In the genomic region with DNA sequence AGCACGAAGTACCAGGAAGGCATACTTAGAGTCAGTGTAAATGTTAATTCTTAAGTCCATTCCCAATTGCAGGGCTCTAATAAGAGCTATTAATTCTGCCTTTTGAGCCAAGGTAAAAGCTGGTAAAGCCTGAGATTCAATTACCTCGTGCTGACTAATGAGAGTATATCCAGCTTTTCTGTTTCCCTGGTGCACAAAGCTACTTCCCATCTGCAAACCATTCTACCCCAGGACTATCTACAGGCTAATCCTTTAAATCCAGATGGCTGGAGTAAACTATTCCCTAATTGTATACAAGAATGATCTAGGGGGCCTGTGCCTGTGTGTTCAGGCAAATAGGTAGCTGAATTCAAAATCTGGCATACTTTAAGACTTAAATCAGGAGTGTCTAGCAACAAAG, we compare ENCODE assay signal across 21 cellular contexts.
DNase-seq lines count a peak whose midpoint lies in the region; ATAC-seq lines count a peak whose summit lies in the region.
"Had no signal": no experiment of that assay in that cellular context is flagged by ENCODE, and none has a peak within 500 bp of the region (broad histone marks: within the 10 kb centered on the region; RNA-seq: fewer than 3 reads in every experiment).

No MANE protein-coding gene starts in this region.

- H2BK12ac ChIP-seq in neuronal stem cell (ENCODE audit: low read length) = no peak overlapping the region

- no peaks in the 10 kb centered on the region for H3K36me3 ChIP-seq in neuronal stem cell (replicated peaks in 1 of 2; ENCODE audit: control insufficient read depth in 2 of 2, insufficient read depth in 2 of 2, low read length in 2 of 2)
- H3K36me3 ChIP-seq: BE2C; BLaER1 treated with 17β-estradiol and CSF1 and Interleukin-3, amounts not matched to agents 10 nM and 100 nM; HAP-1 had no signal

- ATAC-seq in HG03460 (IDR thresholded peaks at IDR 0.05; ENCODE audit: unreplicated experiment) = no peak
- ATAC-seq: A549 had no signal

- H3K4me1 ChIP-seq in neuronal stem cell (ENCODE audit: control insufficient read depth in 2 of 2, insufficient read depth in 1 of 2, low read depth in 1 of 2, low read length in 2 of 2) = no peaks in the 10 kb centered on the region
- H3K4me1 ChIP-seq: A549; BE2C; BLaER1 treated with 17β-estradiol and CSF1 and Interleukin-3, amounts not matched to agents 10 nM and 100 nM; HAP-1 had no signal

- no peak overlapping the region for H4K8ac ChIP-seq in neuronal stem cell (ENCODE audit: low read depth, low read length)

- no peak overlapping the region for H2AK5ac ChIP-seq in neuronal stem cell (ENCODE audit: low read depth, low read length)

- H3K14ac ChIP-seq in neuronal stem cell (ENCODE audit: low read length) = no peak overlapping the region

- no peaks in the 10 kb centered on the region for H3K9me3 ChIP-seq in neuronal stem cell (replicated peaks in 1 of 2; ENCODE audit: control insufficient read depth in 2 of 2, insufficient read depth in 1 of 2, low read depth in 1 of 2, low read length in 2 of 2)
- H3K9me3 ChIP-seq: A549, BE2C, HAP-1 had no signal

- H2AFZ ChIP-seq in neuronal stem cell (ENCODE audit: low read length) = no peak overlapping the region

- no peak overlapping the region for H3K27ac ChIP-seq in neuronal stem cell (replicated peaks; ENCODE audit: low read length)
- H3K27ac ChIP-seq: A549; BLaER1 treated with 17β-estradiol and CSF1 and Interleukin-3, amounts not matched to agents 10 nM and 100 nM had no signal

- H2BK15ac ChIP-seq in neuronal stem cell (ENCODE audit: low read length) = no peak overlapping the region

- no peak overlapping the region for H3K23ac ChIP-seq in neuronal stem cell (ENCODE audit: low read depth, low read length, poor library complexity)

- no peak overlapping the region for H3K4ac ChIP-seq in neuronal stem cell (ENCODE audit: low read length)

- no peaks in the 10 kb centered on the region for H3K27me3 ChIP-seq in neuronal stem cell (ENCODE audit: control insufficient read depth in 3 of 3, insufficient read depth in 3 of 3, low read depth in 1 of 3, low read length in 3 of 3)
- H3K27me3 ChIP-seq: BE2C; BLaER1 treated with 17β-estradiol and CSF1 and Interleukin-3, amounts not matched to agents 10 nM and 100 nM had no signal

- intact Hi-C loops in head of caudate nucleus (cut with DNase I) = no loop called here

- no peak overlapping the region for H4K91ac ChIP-seq in neuronal stem cell (ENCODE audit: low read depth, low read length, poor library complexity)

- no peaks in the 10 kb centered on the region for H3K79me1 ChIP-seq in neuronal stem cell (ENCODE audit: low read depth, low read length)

- H3K4me2 ChIP-seq in neuronal stem cell (ENCODE audit: insufficient read depth, low read length, poor library complexity, severe bottlenecking) = no peak overlapping the region
- H3K4me2 ChIP-seq: A549; BLaER1 treated with 17β-estradiol and CSF1 and Interleukin-3, amounts not matched to agents 10 nM and 100 nM had no signal

- no CpG with 5 or more reads among the region's 2 CpGs for WGBS in neuronal stem cell (ENCODE audit: extremely low coverage in 2 of 2, insufficient read length in 2 of 2, insufficient replicate concordance in 1 of 2), 2 donors

- no peak overlapping the region for H3K4me3 ChIP-seq in neuronal stem cell (ENCODE audit: low read length in 2 of 2)
- H3K4me3 ChIP-seq: A549; BLaER1 treated with 17β-estradiol and CSF1 and Interleukin-3, amounts not matched to agents 10 nM and 100 nM; HAP-1 had no signal

- no peak overlapping the region for H3K18ac ChIP-seq in neuronal stem cell (ENCODE audit: low read length)

- no peak overlapping the region for H2BK5ac ChIP-seq in neuronal stem cell (ENCODE audit: low read length)

- H3K9ac ChIP-seq in neuronal stem cell (ENCODE audit: low read depth, low read length, poor library complexity) = no peak overlapping the region
- H3K9ac ChIP-seq: BLaER1 treated with 17β-estradiol and CSF1 and Interleukin-3, amounts not matched to agents 10 nM and 100 nM had no signal

- no peak overlapping the region for H2BK120ac ChIP-seq in neuronal stem cell (ENCODE audit: low read depth, low read length)

- DNase-seq in D341Med (ENCODE audit: low spot score) = peak; percentile 55
- DNase-seq in NCI-H524 (lab: John Stamatoyannopoulos, UW) = peak; percentile 60 to 81
- DNase-seq in NCI-H82 treated with DMSO at 0.1 percent for 48 hours (lab: John Stamatoyannopoulos, UW; ENCODE audit: unreplicated experiment) = peak; percentile 94
- DNase-seq in neuronal stem cell (ENCODE audit: low spot score) = peak; percentile 8
- DNase-seq in head of caudate nucleus = no peak
- no peak for DNase-seq in T-helper 9 cell
- DNase-seq in SW 1271 (lab: John Stamatoyannopoulos, UW) = no peak
- DNase-seq: 8988T; ACHN; AML-193; BE2C; CD4-positive, alpha-beta T cell; CD8-positive, alpha-beta memory T cell; DMS153; DND-41; GOT3; HFFc6 had no signal

Comparison
In these comparisons a context has a peak if more than half of its experiments do, and no peak if none do; other contexts are left out.
1. DNase-seq: peak in D341Med (single experiment), NCI-H524 (2 of 2), NCI-H82 treated with DMSO at 0.1 percent for 48 hours (single experiment) and neuronal stem cell (single experiment); none in head of caudate nucleus (0 of 42), T-helper 9 cell (single experiment) and SW 1271 (0 of 2).